In the genomic region with DNA sequence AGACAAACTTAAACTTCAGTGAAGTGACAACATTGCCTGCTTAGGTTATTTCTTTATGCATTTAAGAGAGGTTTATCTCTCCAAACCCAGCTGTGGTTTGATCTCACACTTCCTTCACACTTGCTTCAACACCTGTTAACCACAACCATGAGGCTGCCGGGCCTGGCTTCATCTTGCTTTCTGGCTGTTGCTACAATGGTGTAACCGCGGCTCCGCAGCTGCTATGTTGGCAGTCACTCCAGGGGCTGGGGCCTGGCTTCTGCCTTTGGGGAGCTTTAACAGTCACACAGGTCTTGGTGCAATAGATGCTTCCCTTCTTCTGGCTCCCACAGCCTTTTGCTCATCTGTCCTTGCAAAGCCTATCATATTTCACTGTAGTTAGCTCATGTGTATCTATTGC, we compare ENCODE assay signal across 10 cellular contexts.
DNase-seq lines count a peak whose midpoint lies in the region; ATAC-seq and TF ChIP-seq lines count a peak whose summit lies in the region.
"Had no signal": no experiment of that assay in that cellular context is flagged by ENCODE, and none has a peak within 500 bp of the region (broad histone marks: within the 10 kb centered on the region; RNA-seq: fewer than 3 reads in every experiment).

No MANE protein-coding gene starts in this region.

- no peak overlapping the region for H3K4me3 ChIP-seq in OCI-LY1 (ENCODE audit: low read depth, low read length, poor library complexity, severe bottlenecking)
- H3K4me3 ChIP-seq in uterus: no peak overlapping the region
- H3K4me3 ChIP-seq: thyroid gland had no signal

- no peaks in the 10 kb centered on the region for H4K20me1 ChIP-seq in OCI-LY1 (ENCODE audit: insufficient read depth, low read length)

- peak overlapping the region; percentile 73 for H3K9ac ChIP-seq in OCI-LY1 (ENCODE audit: low read length)

- H3F3A ChIP-seq in OCI-LY1 (ENCODE audit: insufficient read depth, low read length): peaks cover 16% of the 10 kb centered on the region; the same call in 1 of the 2 replicates

- 0 out of 2 replicates have a peak, but pooled peaks cover 2% of the 10 kb centered on the region for H3K9me3 ChIP-seq in OCI-LY1 (ENCODE audit: low read length)
- H3K9me3 ChIP-seq in uterus: no peaks in the 10 kb centered on the region
- H3K9me3 ChIP-seq: thyroid gland had no signal

- TF ChIP-seq POLR2A in uterus (IDR thresholded peaks at IDR 0.05): no peak

- TF ChIP-seq CTCF in OCI-LY1 (IDR thresholded peaks at IDR 0.05; ENCODE audit: low read length) (no peak), uterus (IDR thresholded peaks at IDR 0.05) (no peak)

- H3K27me3 ChIP-seq in OCI-LY1 (ENCODE audit: insufficient read depth, low read length): no peaks in the 10 kb centered on the region
- H3K27me3 ChIP-seq in uterus: no peaks in the 10 kb centered on the region
- H3K27me3 ChIP-seq: thyroid gland had no signal

- intact Hi-C loops in uterus (cut with DNase I; ENCODE audit: low total_unique reads): no loop called here

- H3K79me2 ChIP-seq in OCI-LY1 (ENCODE audit: insufficient read depth, low read length): no peaks in the 10 kb centered on the region

- H3K36me3 ChIP-seq in OCI-LY1 (ENCODE audit: insufficient read depth, low read length): peaks cover 6% of the 10 kb centered on the region; the same call in 1 of the 2 replicates
- H3K36me3 ChIP-seq in uterus: no peaks in the 10 kb centered on the region
- H3K36me3 ChIP-seq: thyroid gland had no signal

- peak overlapping the region; percentile 35 for H3K4me2 ChIP-seq in OCI-LY1 (ENCODE audit: low read length)

- peaks cover 73% of the 10 kb centered on the region for H3K4me1 ChIP-seq in OCI-LY1 (ENCODE audit: insufficient read depth, low read length, severe bottlenecking)
- H3K4me1 ChIP-seq in uterus: no peaks in the 10 kb centered on the region
- H3K4me1 ChIP-seq: thyroid gland had no signal

- ATAC-seq in GM19395 (IDR thresholded peaks at IDR 0.05; ENCODE audit: unreplicated experiment): peak; percentile 67
- no peak for ATAC-seq in HG03095 (IDR thresholded peaks at IDR 0.05; ENCODE audit: unreplicated experiment)

- H3K9me2 ChIP-seq in OCI-LY1 (ENCODE audit: low read depth, low read length): no peaks in the 10 kb centered on the region

- DNase-seq in activated effector memory CD4-positive, alpha-beta T cell treated with anti-CD3 and anti-CD28 coated beads, Interleukin-2, amount 50 U/mL, for 16 hours: peak; percentile 64
- peak; percentile 9 for DNase-seq in stimulated activated CD8-positive, alpha-beta memory T cell treated with anti-CD3 and anti-CD28 coated beads, Interleukin-12 subunit alpha, Interleukin-12 subunit beta, amount 100 ng/mL, for 4 hours (ENCODE audit: low read depth)
- no peak for DNase-seq in NCI-H128 (lab: John Stamatoyannopoulos, UW; ENCODE audit: unreplicated experiment)
- DNase-seq in AG20443 (ENCODE audit: low spot score): no peak
- DNase-seq in uterus: no peak
- DNase-seq: NCI-H69 had no signal

- H3K27ac ChIP-seq in OCI-LY1 (ENCODE audit: low read depth, low read length, poor library complexity, severe bottlenecking) (peak overlapping the region; percentile 100), uterus (no peak overlapping the region)
- H3K27ac ChIP-seq: thyroid gland had no signal

- H2AFZ ChIP-seq in OCI-LY1 (ENCODE audit: low read length): no peak overlapping the region

Comparison
In these comparisons a context has a peak if more than half of its experiments do, and no peak if none do; other contexts are left out.
1. DNase-seq: peak in activated effector memory CD4-positive, alpha-beta T cell treated with anti-CD3 and anti-CD28 coated beads, Interleukin-2, amount 50 U/mL, for 16 hours (single experiment) and stimulated activated CD8-positive, alpha-beta memory T cell treated with anti-CD3 and anti-CD28 coated beads, Interleukin-12 subunit alpha, Interleukin-12 subunit beta, amount 100 ng/mL, for 4 hours (single experiment); none in NCI-H128 (single experiment), AG20443 (single experiment) and uterus (0 of 2).